ENCODE assay signal across 28 cellular contexts in genomic region chr20:37839432-37839827, GRCh38.
DNase-seq lines count a peak whose midpoint lies in the region; ATAC-seq, FAIRE-seq and TF ChIP-seq lines count a peak whose summit lies in the region.
"Had no signal": no experiment of that assay in that cellular context is flagged by ENCODE, and none has a peak within 500 bp of the region (broad histone marks: within the 10 kb centered on the region; RNA-seq: fewer than 3 reads in every experiment).

No MANE protein-coding gene starts in this region.

- no peak for TF ChIP-seq CTCF in left lung (IDR thresholded peaks at IDR 0.05)
- no peak for TF ChIP-seq CTCF in gastroesophageal sphincter (IDR thresholded peaks at IDR 0.05)

- no peak for FAIRE-seq in frontal cortex (lab: Jason Lieb, UNC)
- FAIRE-seq: keratinocyte, TTC549 had no signal

- intact Hi-C loops in left lung (cut with DNase I) = no loop called here

- H3K9me3 ChIP-seq in left lung (no peaks in the 10 kb centered on the region), gastroesophageal sphincter (no peaks in the 10 kb centered on the region)
- H3K9me3 ChIP-seq: breast epithelium, ovary, stomach, thyroid gland, vagina had no signal

- H3K36me3 ChIP-seq in left lung (peaks cover 0 to 44% of the 10 kb centered on the region in 2 donors), gastroesophageal sphincter (peaks cover 0 to 45% of the 10 kb centered on the region in 2 donors)
- H3K36me3 ChIP-seq: breast epithelium, ovary had no signal

- no peak overlapping the region for H3K27ac ChIP-seq in left lung
- H3K27ac ChIP-seq in gastroesophageal sphincter = no peak overlapping the region
- H3K27ac ChIP-seq: breast epithelium, ovary, thyroid gland, vagina had no signal

- H3K27me3 ChIP-seq in left lung = no peaks in the 10 kb centered on the region
- H3K27me3 ChIP-seq in gastroesophageal sphincter = no peaks in the 10 kb centered on the region
- H3K27me3 ChIP-seq: breast epithelium, ovary, stomach, thyroid gland, vagina had no signal

- no peaks in the 10 kb centered on the region for H3K4me1 ChIP-seq in left lung
- no peaks in the 10 kb centered on the region for H3K4me1 ChIP-seq in gastroesophageal sphincter
- H3K4me1 ChIP-seq: breast epithelium, thyroid gland, vagina had no signal

- no peak for TF ChIP-seq POLR2A in gastroesophageal sphincter (IDR thresholded peaks at IDR 0.05)

- DNase-seq in NCI-H1092 treated with DMSO at 0.1 percent for 48 hours (lab: John Stamatoyannopoulos, UW) (peak; percentile 63), NCI-H1092 (lab: John Stamatoyannopoulos, UW) (no peak), NCI-H2029 (lab: John Stamatoyannopoulos, UW) (peak; percentile 42), NCI-H2227 treated with DMSO at 0.1 percent for 48 hours (lab: John Stamatoyannopoulos, UW) (peak; percentile 71), left lung (no peak), frontal cortex (ENCODE audit: low spot score in 2 of 2) (no peak)
- no peak for DNase-seq in activated CD4-positive, alpha-beta T cell treated with anti-CD3 and anti-CD28 coated beads for 4 hours
- DNase-seq: 8988T; activated CD4-positive, alpha-beta T cell treated with anti-CD3 and anti-CD28 coated beads for 1 hour; activated CD8-positive, alpha-beta T cell treated with anti-CD3 and anti-CD28 coated beads for 36 hours; CD4-positive, CD25-positive, alpha-beta regulatory T cell; effector CD4-positive, alpha-beta T cell; GOT3; mammary epithelial cell; MV-4-11; nephron progenitor cell; ovary; retina; stimulated activated CD4-positive, alpha-beta T cell treated with anti-CD3 and anti-CD28 coated beads, Interleukin-1b, Interleukin-23, amount 100 ng/mL, for 48 hours; stomach; thyroid gland had no signal

- WGBS in gastroesophageal sphincter (ENCODE audit: low coverage in 1 of 2), 2 donors = 94 to 100% methylated on average over 3 of the region's 3 CpGs

- ATAC-seq in left lung = peak; percentile 81
- ATAC-seq in gastroesophageal sphincter = no peak
- ATAC-seq: activated CD8-positive, alpha-beta T cell treated with anti-CD3 and anti-CD28 coated beads for 36 hours; activated naive CD4-positive, alpha-beta T cell treated with anti-CD3 and anti-CD28 coated beads, Interleukin-2, amount 50 U/mL, for 72 hours had no signal

- H3K4me3 ChIP-seq in left lung = no peak overlapping the region
- no peak overlapping the region for H3K4me3 ChIP-seq in gastroesophageal sphincter
- H3K4me3 ChIP-seq: breast epithelium, ovary, smooth muscle cell, stomach, thyroid gland, vagina had no signal

- no peak for TF ChIP-seq EP300 in gastroesophageal sphincter (IDR thresholded peaks at IDR 0.05)

Comparison
In these comparisons a context has a peak if more than half of its experiments do, and no peak if none do; other contexts are left out.
1. DNase-seq: peak in NCI-H1092 treated with DMSO at 0.1 percent for 48 hours (single experiment), NCI-H2029 (single experiment) and NCI-H2227 treated with DMSO at 0.1 percent for 48 hours (single experiment); none in NCI-H1092 (single experiment), left lung (0 of 2), frontal cortex (0 of 2) and activated CD4-positive, alpha-beta T cell treated with anti-CD3 and anti-CD28 coated beads for 4 hours (0 of 2).